8 cellular contexts compared by ENCODE assay signal in the genomic region with DNA sequence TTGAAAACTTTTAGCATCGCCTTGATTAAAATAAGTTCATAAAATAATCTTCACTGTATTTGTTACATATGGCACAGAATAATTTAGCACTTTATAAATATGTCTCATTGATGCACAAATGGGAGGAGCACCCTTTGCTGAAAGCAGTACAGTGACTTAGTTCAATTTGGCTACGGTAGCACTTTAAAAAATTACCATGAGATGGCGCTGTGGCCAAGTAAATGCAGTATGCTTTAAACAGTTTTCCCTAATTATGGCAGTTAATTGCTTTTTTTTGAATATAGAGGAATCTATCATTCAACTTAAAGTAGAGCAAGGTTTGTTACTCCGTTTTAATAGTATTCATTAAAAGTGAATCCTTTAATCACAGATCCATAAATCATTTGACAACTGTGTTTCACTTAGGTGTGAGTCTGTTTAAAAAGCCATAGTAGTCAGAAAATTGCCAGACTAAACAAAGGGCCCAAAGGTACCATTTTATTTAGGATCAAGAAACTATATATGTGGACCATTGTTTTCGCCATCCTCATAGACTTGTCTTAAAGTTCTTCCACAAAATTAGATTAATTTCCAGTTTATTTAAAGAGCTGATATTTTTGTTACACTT. TPM values are rescaled to one million over a fixed set of nuclear protein-coding genes. Genes with fewer than 3 reads are reported as not detected.
DNase-seq lines count a peak whose midpoint lies in the region; ATAC-seq, FAIRE-seq and TF ChIP-seq lines count a peak whose summit lies in the region.

No MANE protein-coding gene starts in this region.

- H4K8ac ChIP-seq in IMR-90 (ENCODE audit: low read depth in 2 of 2, low read length in 2 of 2) = no peak overlapping the region

- H3K9me3 ChIP-seq in IMR-90 (ENCODE audit: control insufficient read depth, insufficient read depth, low read length) (no peaks in the 10 kb centered on the region), RWPE2 (ENCODE audit: severe bottlenecking) (no peaks in the 10 kb centered on the region)

- H3K4me1 ChIP-seq in IMR-90 (ENCODE audit: control insufficient read depth, insufficient read depth, low read length) (no peaks in the 10 kb centered on the region), RWPE2 (ENCODE audit: insufficient read depth, poor library complexity, severe bottlenecking) (no peaks in the 10 kb centered on the region)

- H2BK20ac ChIP-seq in IMR-90 (ENCODE audit: low read depth, low read length) = no peak overlapping the region

- H4K20me1 ChIP-seq in IMR-90 (ENCODE audit: insufficient read depth, low read length) = no peaks in the 10 kb centered on the region

- peak; percentile 28 to 33 for DNase-seq in activated T-cell treated with anti-CD3 and anti-CD28 coated beads, Interleukin-2, amount 50 U/mL, for 48 hours
- DNase-seq in activated T-cell treated with anti-CD3 and anti-CD28 coated beads, Interleukin-2, amount 50 U/mL, for 1 hour = no peak
- DNase-seq in IMR-90 (peak; percentile 58), RWPE2 (ENCODE audit: low spot score) (no peak), coronary artery (ENCODE audit: low spot score) (no peak), mesothelial cell of epicardium (ENCODE audit: low spot score in 2 of 2, unreplicated experiment in 2 of 2) (peak in 1 of 2 experiments; percentile 59), urothelium cell line (ENCODE audit: low spot score) (peak; percentile 14)

- H3K36me3 ChIP-seq in IMR-90 (ENCODE audit: control insufficient read depth, insufficient read depth, low read length) = no peaks in the 10 kb centered on the region
- no peaks in the 10 kb centered on the region for H3K36me3 ChIP-seq in RWPE2 (ENCODE audit: low read depth)

- no peak overlapping the region for H3K4me3 ChIP-seq in IMR-90 (ENCODE audit: insufficient read depth, low read depth, low read length)
- no peak overlapping the region for H3K4me3 ChIP-seq in RWPE2 (ENCODE audit: severe bottlenecking)
- no peak overlapping the region for H3K4me3 ChIP-seq in coronary artery

- H3K27me3 ChIP-seq in IMR-90 (ENCODE audit: control insufficient read depth, insufficient read depth, low read length) (no peaks in the 10 kb centered on the region; the same call in 1 of the 2 replicates), RWPE2 (ENCODE audit: insufficient read depth, poor library complexity, severe bottlenecking) (no peaks in the 10 kb centered on the region)

- H3K9ac ChIP-seq in IMR-90 (ENCODE audit: low read depth, low read length) = no peak overlapping the region

- no peak overlapping the region for H4K91ac ChIP-seq in IMR-90 (ENCODE audit: insufficient read depth, low read depth, low read length)

- peak; percentile 79; the same call in 1 of the 2 replicates for ATAC-seq in IMR-90 (ENCODE audit: low read depth)
- ATAC-seq in RWPE2 (ENCODE audit: low read depth) = no peak
- no peak for ATAC-seq in GM18505 (IDR thresholded peaks at IDR 0.05; ENCODE audit: unreplicated experiment)

- TF ChIP-seq CTCF in IMR-90 (conservative IDR thresholded peaks at IDR 0.05; ENCODE audit: low read depth, low read length) (peak; percentile 90), RWPE2 (IDR thresholded peaks at IDR 0.05; ENCODE audit: poor library complexity, severe bottlenecking) (peak; percentile 79), coronary artery (IDR thresholded peaks at IDR 0.05) (peak; percentile 55), mesothelial cell of epicardium (IDR thresholded peaks at IDR 0.05; ENCODE audit: unreplicated experiment) (peak; percentile 84)

- H3K4me2 ChIP-seq in IMR-90 (ENCODE audit: low read depth, low read length) = no peak overlapping the region

- H3K27ac Mint-ChIP-seq in mesothelial cell of epicardium = no peak overlapping the region

- dilution Hi-C loops in IMR-90 (cut with HindIII; ENCODE audit: low sequenced_read_pairs, unreplicated experiment) = no loop called here

- H3K27ac ChIP-seq in IMR-90 (ENCODE audit: insufficient read depth, low read length) (no peak overlapping the region), RWPE2 (ENCODE audit: poor library complexity, severe bottlenecking) (no peak overlapping the region), coronary artery (no peak overlapping the region)

- TF ChIP-seq RAD21 in IMR-90 (IDR thresholded peaks at IDR 0.05; ENCODE audit: low read length) = peak; percentile 90

- H2AK5ac ChIP-seq in IMR-90 (ENCODE audit: low read depth, low read length) = no peak overlapping the region

- H3K9me1 ChIP-seq in IMR-90 (ENCODE audit: insufficient read depth, low read length) = no peaks in the 10 kb centered on the region

- POLR2A ChIA-PET in IMR-90 (lab: Charles Lee; ENCODE audit: unreplicated experiment) = no interaction called here

- H3K79me1 ChIP-seq in IMR-90 (ENCODE audit: low read depth in 1 of 2, low read length in 2 of 2) = no peaks in the 10 kb centered on the region

- TF ChIP-seq POLR2A in IMR-90 (IDR thresholded peaks at IDR 0.05; ENCODE audit: low read depth, low read length) = no peak
- no peak for TF ChIP-seq POLR2A in GM18505 (IDR thresholded peaks at IDR 0.05; ENCODE audit: borderline replicate concordance, extremely low read depth, insufficient read depth, insufficient read length)

- CTCF ChIA-PET in IMR-90 (lab: Yijun Ruan, JAX) = interaction anchor here (0.5 to 1.8 kb wide), 10 partner anchors 8 to 1703 kb away, joined by 3 to 6 read pairs (median 3); no protein-coding TSS in a partner anchor

- WGBS in IMR-90 (ENCODE audit: extremely low coverage in 2 of 2, insufficient read length in 1 of 2), 2 experiments = no CpG with 5 or more reads among the region's 5 CpGs

- H3K18ac ChIP-seq in IMR-90 (ENCODE audit: low read depth, low read length) = no peak overlapping the region

- BruUV-seq in IMR-90 (replicated peaks; lab: Mats Ljungman, UMichigan) = no TSS peak

- in situ Hi-C loops in IMR-90 (cut with MboI; ENCODE audit: low sequenced_read_pairs) = loop anchor here (5.0 kb wide), 1 partner anchor 946 kb away; no protein-coding TSS in a partner anchor

- no peak overlapping the region for H2BK15ac ChIP-seq in IMR-90 (ENCODE audit: low read depth, low read length)

- H3K9me3 Mint-ChIP-seq in mesothelial cell of epicardium = no peaks in the 10 kb centered on the region

- no peak overlapping the region for H3K14ac ChIP-seq in IMR-90 (replicated peaks; ENCODE audit: low read depth, low read length)

- no peak overlapping the region for H2BK5ac ChIP-seq in IMR-90 (ENCODE audit: low read depth, low read length, poor library complexity, severe bottlenecking)

- H2BK120ac ChIP-seq in IMR-90 (ENCODE audit: low read depth, low read length) = no peak overlapping the region

- H3K56ac ChIP-seq in IMR-90 (ENCODE audit: extremely low read depth, insufficient read depth, low read length) = no peak overlapping the region

- no peak overlapping the region for H4K5ac ChIP-seq in IMR-90 (ENCODE audit: low read depth, low read length)

- H3K4me3 Mint-ChIP-seq in mesothelial cell of epicardium = no peak overlapping the region

- H3K36me3 Mint-ChIP-seq in mesothelial cell of epicardium = no peaks in the 10 kb centered on the region

- no peaks in the 10 kb centered on the region for H3K4me1 Mint-ChIP-seq in mesothelial cell of epicardium

- H3K23ac ChIP-seq in IMR-90 (ENCODE audit: low read depth, low read length) = no peak overlapping the region

- H2AK9ac ChIP-seq in IMR-90 (replicated peaks; ENCODE audit: low read depth, low read length, poor library complexity) = no peak overlapping the region

- H3K27me3 Mint-ChIP-seq in mesothelial cell of epicardium (ENCODE audit: low read depth) = peaks cover 2% of the 10 kb centered on the region

- intact Hi-C loops in IMR-90 (cut with micrococcal nuclease) = loop anchor here (1.0 to 5.0 kb wide), 3 partner anchors 61 to 943 kb away; no protein-coding TSS in a partner anchor

- no peak overlapping the region for H2AFZ ChIP-seq in IMR-90 (replicated peaks; ENCODE audit: low read length, poor library complexity)

- FAIRE-seq in urothelium cell line (lab: Jason Lieb, UNC) = no peak

- no peak overlapping the region for H3K4ac ChIP-seq in IMR-90 (ENCODE audit: low read depth, low read length)

TF ChIP-seq in IMR-90, 13 proteins besides CTCF, POLR2A, EP300 and RAD21:
- peak; percentile 34; the same call in 1 of the 2 replicates for TF ChIP-seq MAFK (IDR thresholded peaks at IDR 0.05; ENCODE audit: low read depth, low read length)
- TF ChIP-seq FOS (IDR thresholded peaks at IDR 0.05; ENCODE audit: low read depth, low read length) = no peak
- peak; percentile 77 for TF ChIP-seq SMC3 (IDR thresholded peaks at IDR 0.05; ENCODE audit: low read depth, low read length)

RNA-seq across cellular contexts. Expression of a gene that starts 34.7 kb away (rescaled TPM):
- total RNA-seq in IMR-90 (2012; rRNA removed) = 108 and 135 TPM in 2 replicates
- 80.9 and 90.4 TPM in 2 replicates for polyA plus RNA-seq in IMR-90 (2012; rRNA removed)
- 23.2 and 34.5 TPM in 2 replicates for polyA plus RNA-seq in IMR-90 (2012; cell fraction: cytosol; rRNA removed)
- polyA plus RNA-seq in IMR-90 (2012; cell fraction: nucleus; rRNA removed; ENCODE audit: low replicate concordance) = 5.5 and 56.5 TPM in 2 replicates
- 109 to 114 TPM (median 110 TPM) in 3 replicates for total RNA-seq in mesothelial cell of epicardium

Comparison
In these comparisons a context has a peak if more than half of its experiments do, and no peak if none do; other contexts are left out.
1. DNase-seq: peak in activated T-cell treated with anti-CD3 and anti-CD28 coated beads, Interleukin-2, amount 50 U/mL, for 48 hours (2 of 2), IMR-90 (single experiment) and urothelium cell line (single experiment); none in activated T-cell treated with anti-CD3 and anti-CD28 coated beads, Interleukin-2, amount 50 U/mL, for 1 hour (single experiment), RWPE2 (single experiment) and coronary artery (single experiment).
2. Peak in every context shown above with its lines, with median percentiles within 50 percentile points of each other: CTCF ChIP-seq.